Comparison of ENCODE assay signal across 24 cellular contexts in genomic region chr16:81053761-81054160, GRCh38.
DNase-seq lines count a peak whose midpoint lies in the region; ATAC-seq and TF ChIP-seq lines count a peak whose summit lies in the region.
"Had no signal": no experiment of that assay in that cellular context is flagged by ENCODE, and none has a peak within 500 bp of the region (broad histone marks: within the 10 kb centered on the region; RNA-seq: fewer than 3 reads in every experiment).

No MANE protein-coding gene starts in this region.

- no peak for TF ChIP-seq CTCF in VCaP (conservative IDR thresholded peaks at IDR 0.05)
- no peak for TF ChIP-seq CTCF in parathyroid adenoma (IDR thresholded peaks at IDR 0.05)

- H3K27ac ChIP-seq in VCaP (peak overlapping the region; percentile 83), parathyroid adenoma (no peak overlapping the region), substantia nigra (ENCODE audit: low read depth, low read length, poor library complexity, severe bottlenecking) (no peak overlapping the region)
- H3K27ac ChIP-seq: 22Rv1, A549, BLaER1 had no signal

- peak overlapping the region; percentile 61 for H2AFZ ChIP-seq in parathyroid adenoma

- H3K4me2 ChIP-seq in parathyroid adenoma (ENCODE audit: low read length), result peak overlapping the region; percentile 56
- H3K4me2 ChIP-seq: A549, BLaER1 had no signal

- H3K27me3 ChIP-seq in endocrine pancreas (ENCODE audit: control insufficient read depth, insufficient read depth, low read length) (no peaks in the 10 kb centered on the region), parathyroid adenoma (ENCODE audit: control insufficient read depth, insufficient read depth, low read length) (no peaks in the 10 kb centered on the region)
- H3K27me3 ChIP-seq: BE2C, BLaER1 had no signal

- H3K4me3 ChIP-seq in endocrine pancreas (ENCODE audit: control insufficient read depth, insufficient read depth, low read length), result peak overlapping the region; percentile 66
- H3K4me3 ChIP-seq in parathyroid adenoma (ENCODE audit: low read depth, low read length), result no peak overlapping the region
- H3K4me3 ChIP-seq: A549, BLaER1, GM12878 had no signal

- H3K79me2 ChIP-seq in parathyroid adenoma, result no peaks in the 10 kb centered on the region

- no peak for ATAC-seq in HG02588 (IDR thresholded peaks at IDR 0.05; ENCODE audit: unreplicated experiment)
- ATAC-seq: A549, GM12878 had no signal

- peak overlapping the region; percentile 65 for H3K9ac ChIP-seq in endocrine pancreas (ENCODE audit: control insufficient read depth, insufficient read depth, low read length)
- H3K9ac ChIP-seq in parathyroid adenoma, result no peak overlapping the region
- H3K9ac ChIP-seq: BLaER1 had no signal

- DNase-seq in islet precursor cell, result peak; percentile 7
- no peak for DNase-seq in iPS-NIHi7 (ENCODE audit: extremely low spot score)
- DNase-seq in substantia nigra (lab: John Stamatoyannopoulos, UW), result no peak
- DNase-seq: BE2C; C1 segment of cervical spinal cord; CD4-positive, alpha-beta memory T cell; CD4-positive, CD25-positive, alpha-beta regulatory T cell; CD8-positive, alpha-beta memory T cell; COR-L47; DMS 273 treated with DMSO at 0.1 percent for 48 hours; DMS153; DMS53; DMS79; DND-41; EL; GDM1 had no signal

- H3K4me1 ChIP-seq in endocrine pancreas (ENCODE audit: control insufficient read depth, insufficient read depth, low read length), result no peaks in the 10 kb centered on the region
- H3K4me1 ChIP-seq in parathyroid adenoma, result no peaks in the 10 kb centered on the region
- H3K4me1 ChIP-seq: A549, BE2C, BLaER1 had no signal

- H3K36me3 ChIP-seq in endocrine pancreas (ENCODE audit: control insufficient read depth, insufficient read depth, low read length), result no peaks in the 10 kb centered on the region
- no peaks in the 10 kb centered on the region for H3K36me3 ChIP-seq in parathyroid adenoma (ENCODE audit: control insufficient read depth, insufficient read depth, low read length)
- H3K36me3 ChIP-seq: BE2C, BLaER1 had no signal

- H3K9me3 ChIP-seq in endocrine pancreas (ENCODE audit: control insufficient read depth, low read length) (no peaks in the 10 kb centered on the region), parathyroid adenoma (ENCODE audit: control insufficient read depth, low read length) (no peaks in the 10 kb centered on the region)
- H3K9me3 ChIP-seq: BE2C had no signal
